27 cellular contexts compared by ENCODE assay signal in genomic region chr3:62539762-62540161, GRCh38.
"Had no signal": no experiment of that assay in that cellular context is flagged by ENCODE, and none has a peak within 500 bp of the region (broad histone marks: within the 10 kb centered on the region; RNA-seq: fewer than 3 reads in every experiment).

No MANE protein-coding gene starts in this region.

- ATAC-seq: left colon; naive thymus-derived CD8-positive, alpha-beta T cell; pancreas; right cardiac atrium; sciatic nerve had no signal

- H3K4me3 ChIP-seq: left ventricle myocardium inferior, pancreas, prostate gland, skin epidermis, suprapubic skin, thoracic aorta, tibial artery, uterus had no signal

- H3K9me3 ChIP-seq: left ventricle myocardium inferior, pancreas, prostate gland, suprapubic skin, thoracic aorta, tibial artery, uterus had no signal

- H3K27ac ChIP-seq: left ventricle myocardium inferior, pancreas, prostate gland, skin epidermis, suprapubic skin, thoracic aorta, tibial artery, uterus had no signal

- DNase-seq: hypothalamus; immature natural killer cell; kidney; left colon; left ventricle myocardium inferior; mammary epithelial cell; mesenchymal stem cell; naive thymus-derived CD8-positive, alpha-beta T cell; nucleus accumbens; pancreas; posterior cingulate gyrus; retina; right cardiac atrium; stimulated activated CD4-positive, alpha-beta T cell treated with anti-CD3 and anti-CD28 coated beads, Interleukin-12 subunit alpha, Interleukin-12 subunit beta, amount 100 ng/mL, for 4 hours; stimulated activated CD4-positive, alpha-beta T cell treated with anti-CD3 and anti-CD28 coated beads, Interleukin-15, amount 100 ng/mL, for 24 hours; stimulated activated CD4-positive, alpha-beta T cell treated with anti-CD3 and anti-CD28 coated beads, Interleukin-2, amount 100 ng/mL, for 24 hours; stimulated activated CD4-positive, alpha-beta T cell treated with anti-CD3 and anti-CD28 coated beads, Interleukin-4, amount 100 ng/mL, for 1 hour; stimulated activated naive CD4-positive, alpha-beta T cell; tibial artery; trophoblast cell; uterus had no signal

- FAIRE-seq: islet of Langerhans, kidney, pancreas had no signal

- H3K27me3 ChIP-seq: pancreas, suprapubic skin, uterus had no signal

- H3K4me1 ChIP-seq: left ventricle myocardium inferior, pancreas, prostate gland, suprapubic skin, tibial artery, uterus had no signal

- H3K36me3 ChIP-seq: left ventricle myocardium inferior, pancreas, prostate gland, suprapubic skin, thoracic aorta, tibial artery, uterus had no signal
